ENCODE assay signal across 25 cellular contexts in genomic region chr2:76310894-76311293, GRCh38.
"Had no signal": no experiment of that assay in that cellular context is flagged by ENCODE, and none has a peak within 500 bp of the region (broad histone marks: within the 10 kb centered on the region; RNA-seq: fewer than 3 reads in every experiment).

No MANE protein-coding gene starts in this region.

- H3K9me3 ChIP-seq: Peyer's patch, SJCRH30 had no signal

- H3K4me1 ChIP-seq: Peyer's patch had no signal

- H3K4me3 ChIP-seq: cardiac muscle cell, Peyer's patch, SJCRH30 had no signal

- H3K27me3 ChIP-seq: brain microvascular endothelial cell, cardiac muscle cell, Peyer's patch, SJCRH30 had no signal

- H3K27ac ChIP-seq: brain microvascular endothelial cell, cardiac muscle cell, KMS-11, Peyer's patch, RWPE1, SJCRH30, VCaP had no signal

- ATAC-seq: activated T-cell treated with anti-CD3 and anti-CD28 coated beads, Interleukin-2, amount 50 U/mL, for 4 hours; T-cell had no signal

- H3K4me2 ChIP-seq: KMS-11 had no signal

- DNase-seq: activated CD4-positive, alpha-beta memory T cell treated with anti-CD3 and anti-CD28 coated beads for 36 hours; activated CD4-positive, alpha-beta T cell treated with anti-CD3 and anti-CD28 coated beads, Interleukin-2, amount 10 ng/mL, durations not matched to agents 7 days and 5 days; activated CD4-positive, CD25-positive, alpha-beta regulatory T cell; activated CD8-positive, alpha-beta memory T cell treated with anti-CD3 and anti-CD28 coated beads for 24 hours; activated gamma-delta T cell; activated naive CD4-positive, alpha-beta T cell treated with anti-CD3 and anti-CD28 coated beads for 36 hours; activated T-cell treated with anti-CD3 and anti-CD28 coated beads, Interleukin-2, amount 50 U/mL, for 4 hours; amygdala; brain microvascular endothelial cell; NCI-H1092; NCI-H1417; NCI-H2029; NCI-H2107; NCI-H2227 treated with DMSO at 0.1 percent for 48 hours; NCI-H446 treated with DMSO at 0.1 percent for 48 hours; NCI-H524 treated with DMSO at 0.1 percent for 48 hours; NCI-H82; Peyer's patch; Right ventricle myocardium superior; SJCRH30; T-cell had no signal

- H3K36me3 ChIP-seq: brain microvascular endothelial cell, cardiac muscle cell, Peyer's patch, SJCRH30 had no signal

- H3K9ac ChIP-seq: KMS-11 had no signal
